Comparison of ENCODE assay signal across 25 cellular contexts in the genomic region with DNA sequence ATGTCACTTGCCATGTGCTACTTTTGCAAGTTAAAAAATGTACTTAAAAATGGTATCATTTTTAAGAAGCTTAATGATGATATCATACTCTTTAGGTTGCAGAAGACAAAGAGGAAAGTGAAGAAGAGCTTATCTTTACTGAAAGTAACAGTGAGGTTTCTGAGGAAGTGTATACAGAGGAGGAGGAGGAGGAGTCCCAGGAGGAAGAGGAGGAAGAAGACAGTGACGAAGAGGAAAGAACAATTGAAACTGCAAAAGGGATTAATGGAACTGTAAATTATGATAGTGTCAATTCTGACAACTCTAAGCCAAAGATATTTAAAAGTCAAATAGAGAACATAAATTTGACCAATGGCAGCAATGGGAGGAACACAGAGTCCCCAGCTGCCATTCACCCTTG. TPM values are rescaled to one million over a fixed set of nuclear protein-coding genes. Genes with fewer than 3 reads are reported as not detected.
"Had no signal": no experiment of that assay in that cellular context is flagged by ENCODE, and none has a peak within 500 bp of the region (broad histone marks: within the 10 kb centered on the region; RNA-seq: fewer than 3 reads in every experiment).

No MANE protein-coding gene starts in this region.

- H3K27me3 ChIP-seq: esophagus muscularis mucosa, foreskin keratinocyte, pancreas had no signal

- H3K9me3 ChIP-seq: esophagus muscularis mucosa, pancreas, prostate gland, spleen, thoracic aorta had no signal

- H3K36me3 ChIP-seq: pancreas, prostate gland, spleen, thoracic aorta had no signal

- H3K4me1 ChIP-seq: esophagus muscularis mucosa, prostate gland, spleen had no signal

- ATAC-seq: activated CD4-positive, alpha-beta T cell treated with anti-CD3 and anti-CD28 coated beads for 36 hours; activated CD8-positive, alpha-beta memory T cell treated with anti-CD3 and anti-CD28 coated beads, Interleukin-2, amount 10 ng/mL, durations not matched to agents 7 days and 5 days; activated CD8-positive, alpha-beta T cell treated with anti-CD3 and anti-CD28 coated beads, Interleukin-2, amount 10 ng/mL, durations not matched to agents 7 days and 5 days; foreskin keratinocyte; pancreas; T-helper 17 cell had no signal

- H3K27ac ChIP-seq: esophagus muscularis mucosa, foreskin keratinocyte, pancreas, prostate gland, spleen, thoracic aorta had no signal

- H3K4me3 ChIP-seq: esophagus muscularis mucosa, pancreas, prostate gland, spleen, thoracic aorta had no signal

- DNase-seq: activated CD4-positive, alpha-beta T cell treated with anti-CD3 and anti-CD28 coated beads for 36 hours; activated CD4-positive, CD25-positive, alpha-beta regulatory T cell; activated CD8-positive, alpha-beta memory T cell treated with anti-CD3 and anti-CD28 coated beads, Interleukin-2, amount 10 ng/mL, durations not matched to agents 7 days and 5 days; activated CD8-positive, alpha-beta T cell treated with anti-CD3 and anti-CD28 coated beads, Interleukin-2, amount 10 ng/mL, durations not matched to agents 7 days and 5 days; activated effector memory CD4-positive, alpha-beta T cell treated with Interleukin-2 at 50 U/mL for 16 hours; activated naive CD4-positive, alpha-beta T cell treated with Interleukin-2 at 50 U/mL for 16 hours; anterior cingulate cortex; dermis blood vessel endothelial cell; effector CD4-positive, alpha-beta T cell; foreskin keratinocyte; naive B cell; pancreas; spleen; stimulated activated naive CD4-positive, alpha-beta T cell; T-helper 17 cell; T1000; trophoblast cell had no signal

RNA-seq across cellular contexts. Expression of gene LMOD2, which starts 6.1 kb away (rescaled TPM):
- total RNA-seq: activated CD4-positive, alpha-beta T cell treated with anti-CD3 and anti-CD28 coated beads for 36 hours; activated CD8-positive, alpha-beta memory T cell treated with anti-CD3 and anti-CD28 coated beads, Interleukin-2, amount 10 ng/mL, durations not matched to agents 7 days and 5 days; activated CD8-positive, alpha-beta T cell treated with anti-CD3 and anti-CD28 coated beads, Interleukin-2, amount 10 ng/mL, durations not matched to agents 7 days and 5 days; bronchial epithelial cell; dermis blood vessel endothelial cell; esophagus muscularis mucosa; foreskin keratinocyte; glomerular endothelial cell; lower leg skin; mesothelial cell of epicardium; spleen; T-helper 17 cell; thoracic aorta had no signal
- polyA plus RNA-seq: foreskin keratinocyte, neural cell, pancreas had no signal
